ENCODE assay signal across 8 cellular contexts in genomic region chr1:231334952-231335351, GRCh38. TPM values are rescaled to one million over a fixed set of nuclear protein-coding genes. Genes with fewer than 3 reads are reported as not detected.
DNase-seq lines count a peak whose midpoint lies in the region; ATAC-seq and TF ChIP-seq lines count a peak whose summit lies in the region.
"Had no signal": no experiment of that assay in that cellular context is flagged by ENCODE, and none has a peak within 500 bp of the region (broad histone marks: within the 10 kb centered on the region; RNA-seq: fewer than 3 reads in every experiment).

No MANE protein-coding gene starts in this region.

- H3K4me3 ChIP-seq in HEK293 (ENCODE audit: low read depth, low read length) (peak overlapping the region; percentile 68), gastroesophageal sphincter (peak overlapping the region; percentile 12 to 74), skin epidermis (peak overlapping the region in 4 of 7 experiments; percentile 17 to 90 (median 86))

- H3K4me1 Mint-ChIP-seq in activated B cell treated with CpG ODN at 0.5 μM for 24 hours: peaks cover 78% of the 10 kb centered on the region

- H3K36me3 Mint-ChIP-seq in activated B cell treated with CpG ODN at 0.5 μM for 24 hours (ENCODE audit: low read depth): peaks cover 54% of the 10 kb centered on the region

- TF ChIP-seq CTCF in HEK293 (tag by site-specific recombination; IDR thresholded peaks at IDR 0.05): no peak
- no peak for TF ChIP-seq CTCF in activated B cell treated with CpG ODN at 0.5 μM for 24 hours (IDR thresholded peaks at IDR 0.05)
- no peak for TF ChIP-seq CTCF in gastroesophageal sphincter (IDR thresholded peaks at IDR 0.05)

- WGBS in gastroesophageal sphincter (ENCODE audit: low coverage in 1 of 2), 2 donors: 75 to 82% methylated on average over 3 to 6 of the region's 6 CpGs

- DNase-seq in activated B cell treated with CpG ODN at 0.5 μM for 24 hours (no peak), GM03348 (ENCODE audit: low spot score) (no peak), DMS79 treated with DMSO at 0.1 percent for 48 hours (lab: John Stamatoyannopoulos, UW) (no peak)
- DNase-seq: NCI-H526 treated with DMSO at 0.1 percent for 48 hours had no signal

- H3K36me3 ChIP-seq in HEK293 (ENCODE audit: control insufficient read depth in 2 of 2, insufficient read depth in 1 of 2, low read length in 2 of 2) (peaks cover 4 to 8% of the 10 kb centered on the region in 2 experiments; a peak in 2 of 3 replicates), gastroesophageal sphincter (peaks cover 0 to 4% of the 10 kb centered on the region in 2 donors)

- TF ChIP-seq EP300 in gastroesophageal sphincter (IDR thresholded peaks at IDR 0.05): no peak

- CTCF ChIA-PET in HEK293 (lab: Yijun Ruan, JAX) (interaction anchor here (0.9 to 2.1 kb wide), 4 partner anchors 10 to 257 kb away, joined by 4 to 14 read pairs (median 6); no protein-coding TSS in a partner anchor), activated B cell treated with CpG ODN at 0.5 μM for 24 hours (lab: Charles Lee) (no interaction called here)

- H3K9me3 ChIP-seq in HEK293 (ENCODE audit: control insufficient read depth, insufficient read depth, low read depth, low read length): no peaks in the 10 kb centered on the region
- no peaks in the 10 kb centered on the region for H3K9me3 ChIP-seq in gastroesophageal sphincter

- no peak for ATAC-seq in activated B cell treated with CpG ODN at 0.5 μM for 24 hours (ENCODE audit: low read depth)
- no peak for ATAC-seq in gastroesophageal sphincter
- no peak for ATAC-seq in GM21529 (IDR thresholded peaks at IDR 0.05; ENCODE audit: unreplicated experiment)

- POLR2A ChIA-PET in HEK293 (lab: Yijun Ruan, JAX) (no interaction called here), activated B cell treated with CpG ODN at 0.5 μM for 24 hours (lab: Charles Lee) (interaction anchor here (0.7 kb wide), 1 partner anchor 87 kb away, joined by 3 read pairs; no protein-coding TSS in a partner anchor)

- intact Hi-C loops in activated B cell treated with CpG ODN at 0.5 μM for 24 hours (cut with micrococcal nuclease): loop anchor here (5.0 to 10.0 kb wide), 3 partner anchors 120 to 468 kb away; partner anchors contain the start of gene C1orf198

- peaks cover 1% of the 10 kb centered on the region for H3K27me3 Mint-ChIP-seq in activated B cell treated with CpG ODN at 0.5 μM for 24 hours

- H3K4me3 Mint-ChIP-seq in activated B cell treated with CpG ODN at 0.5 μM for 24 hours: peak overlapping the region; percentile 48

- no peak overlapping the region for H3K27ac Mint-ChIP-seq in activated B cell treated with CpG ODN at 0.5 μM for 24 hours

- TF ChIP-seq POLR2A in gastroesophageal sphincter (IDR thresholded peaks at IDR 0.05): no peak

- H3K27me3 ChIP-seq in gastroesophageal sphincter: no peaks in the 10 kb centered on the region

- no peak overlapping the region for H3K27ac ChIP-seq in HEK293 (ENCODE audit: extremely low read depth, low read depth, low read length)
- no peak overlapping the region for H3K27ac ChIP-seq in gastroesophageal sphincter
- peak overlapping the region in 1 of 21 experiments; percentile 17 for H3K27ac ChIP-seq in skin epidermis

- no peaks in the 10 kb centered on the region for H3K9me3 Mint-ChIP-seq in activated B cell treated with CpG ODN at 0.5 μM for 24 hours

- H3K4me1 ChIP-seq in HEK293 (ENCODE audit: control insufficient read depth, insufficient read depth, low read length) (peaks cover 12% of the 10 kb centered on the region), gastroesophageal sphincter (peaks cover 4 to 64% (median 34%) of the 10 kb centered on the region in 3 donors)

TF ChIP-seq in HEK293, 187 proteins besides CTCF, POLR2A, EP300 and RAD21:
- TF ChIP-seq GLIS1 (tag by site-specific recombination; IDR thresholded peaks at IDR 0.05): peak; percentile 21
- TF ChIP-seq ZNF362 (tag by site-specific recombination; IDR thresholded peaks at IDR 0.05): peak; percentile 76; the same call in 1 of the 2 replicates
- TF ChIP-seq, protein P1, sequence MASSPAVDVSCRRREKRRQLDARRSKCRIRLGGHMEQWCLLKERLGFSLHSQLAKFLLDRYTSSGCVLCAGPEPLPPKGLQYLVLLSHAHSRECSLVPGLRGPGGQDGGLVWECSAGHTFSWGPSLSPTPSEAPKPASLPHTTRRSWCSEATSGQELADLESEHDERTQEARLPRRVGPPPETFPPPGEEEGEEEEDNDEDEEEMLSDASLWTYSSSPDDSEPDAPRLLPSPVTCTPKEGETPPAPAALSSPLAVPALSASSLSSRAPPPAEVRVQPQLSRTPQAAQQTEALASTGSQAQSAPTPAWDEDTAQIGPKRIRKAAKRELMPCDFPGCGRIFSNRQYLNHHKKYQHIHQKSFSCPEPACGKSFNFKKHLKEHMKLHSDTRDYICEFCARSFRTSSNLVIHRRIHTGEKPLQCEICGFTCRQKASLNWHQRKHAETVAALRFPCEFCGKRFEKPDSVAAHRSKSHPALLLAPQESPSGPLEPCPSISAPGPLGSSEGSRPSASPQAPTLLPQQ (tag by site-specific recombination; IDR thresholded peaks at IDR 0.05): 0 out of 2 replicates have a peak, but pooled peaks have one; percentile 32
- TF ChIP-seq GLIS2 (tag by site-specific recombination; IDR thresholded peaks at IDR 0.05): peak; percentile 46; the same call in 1 of the 2 replicates
- peak; percentile 43; the same call in 1 of the 2 replicates for TF ChIP-seq ZNF580 (tag by site-specific recombination; IDR thresholded peaks at IDR 0.05)
- TF ChIP-seq ZFP69B (tag by site-specific recombination; IDR thresholded peaks at IDR 0.05): peak; percentile 15; the same call in 1 of the 2 replicates
- TF ChIP-seq ZNF785 (tag by site-specific recombination; IDR thresholded peaks at IDR 0.05): no peak
- TF ChIP-seq KLF17 (tag by site-specific recombination; IDR thresholded peaks at IDR 0.05): no peak
- TF ChIP-seq ZNF280D (tag by site-specific recombination; IDR thresholded peaks at IDR 0.05): peak; percentile 44; the same call in 1 of the 2 replicates

RNA-seq across cellular contexts. Expression of gene EXOC8, which starts 2.7 kb away (rescaled TPM):
- total RNA-seq in activated B cell treated with CpG ODN at 0.5 μM for 24 hours: 21.7 and 24.9 TPM in 2 replicates
- 10 to 100 TPM; 11.8 to 15.3 (median 14.4) TPM for total RNA-seq in gastroesophageal sphincter

RNA-seq across cellular contexts. Expression of gene SPRTN, which starts 3.1 kb away (rescaled TPM):
- total RNA-seq in activated B cell treated with CpG ODN at 0.5 μM for 24 hours (14.2 and 18.9 TPM in 2 replicates), gastroesophageal sphincter (10 to 100 TPM; 15.3 to 34.7 (median 20.7) TPM)
